9 cellular contexts compared by ENCODE assay signal in genomic region chr18:26225022-26225693, GRCh38. TPM values are rescaled to one million over a fixed set of nuclear protein-coding genes. Genes with fewer than 3 reads are reported as not detected.
DNase-seq lines count a peak whose midpoint lies in the region; ATAC-seq and TF ChIP-seq lines count a peak whose summit lies in the region.
"Had no signal": no experiment of that assay in that cellular context is flagged by ENCODE, and none has a peak within 500 bp of the region (broad histone marks: within the 10 kb centered on the region; RNA-seq: fewer than 3 reads in every experiment).

No MANE protein-coding gene starts in this region.

- H3K27me3 Mint-ChIP-seq in activated T-cell treated with anti-CD3 and anti-CD28 coated beads, Interleukin-2, amount 50 U/mL, for 72 hours (ENCODE audit: low read depth): no peaks in the 10 kb centered on the region

- H3K79me2 ChIP-seq in PC-9 (ENCODE audit: low read depth): peaks cover 11% of the 10 kb centered on the region; the same call in 1 of the 2 replicates

- intact Hi-C loops in PC-9 (cut with micrococcal nuclease; ENCODE audit: unreplicated experiment) (no loop called here), tibial artery (cut with DNase I; ENCODE audit: low total_unique reads) (loop anchor here (5.0 kb wide), 1 partner anchor 133 kb away; the partner anchor contains the start of gene SS18)

- H3K36me3 ChIP-seq in PC-9 (ENCODE audit: low read depth) (no peaks in the 10 kb centered on the region), endocrine pancreas (ENCODE audit: control insufficient read depth, insufficient read depth, low read length) (no peaks in the 10 kb centered on the region), tibial artery (no peaks in the 10 kb centered on the region)

- no peaks in the 10 kb centered on the region for H3K36me3 Mint-ChIP-seq in activated T-cell treated with anti-CD3 and anti-CD28 coated beads, Interleukin-2, amount 50 U/mL, for 72 hours (ENCODE audit: insufficient read depth in 2 of 2)
- H3K36me3 Mint-ChIP-seq in stimulated activated effector memory CD8-positive, alpha-beta T cell treated with anti-CD3 and anti-CD28 coated beads, Interleukin-12 subunit alpha, Interleukin-12 subunit beta, amount 100 ng/mL, for 72 hours: peaks cover 13% of the 10 kb centered on the region

- no peak for ATAC-seq in activated T-cell treated with anti-CD3 and anti-CD28 coated beads, Interleukin-2, amount 50 U/mL, for 72 hours (replicated peaks in 1 of 2)
- ATAC-seq in stimulated activated effector memory CD8-positive, alpha-beta T cell treated with anti-CD3 and anti-CD28 coated beads, Interleukin-12 subunit alpha, Interleukin-12 subunit beta, amount 100 ng/mL, for 72 hours: no peak

- H3K27me3 ChIP-seq in PC-9 (ENCODE audit: insufficient read depth, low read depth) (no peaks in the 10 kb centered on the region), endocrine pancreas (ENCODE audit: control insufficient read depth, insufficient read depth, low read length) (peaks cover 4% of the 10 kb centered on the region), tibial artery (no peaks in the 10 kb centered on the region)

- no peaks in the 10 kb centered on the region for H4K20me1 ChIP-seq in PC-9 (ENCODE audit: insufficient read depth)

- no TSS peak for BruUV-seq in PC-9 (replicated peaks; lab: Mats Ljungman, UMichigan)

- no peak overlapping the region for H3K9ac ChIP-seq in endocrine pancreas (ENCODE audit: control insufficient read depth, insufficient read depth, low read length)

- H3K4me1 Mint-ChIP-seq in activated T-cell treated with anti-CD3 and anti-CD28 coated beads, Interleukin-2, amount 50 U/mL, for 72 hours (ENCODE audit: low read depth): peaks cover 35% of the 10 kb centered on the region
- H3K4me1 Mint-ChIP-seq in stimulated activated effector memory CD8-positive, alpha-beta T cell treated with anti-CD3 and anti-CD28 coated beads, Interleukin-12 subunit alpha, Interleukin-12 subunit beta, amount 100 ng/mL, for 72 hours: peaks cover 22% of the 10 kb centered on the region

- H3K4me2 ChIP-seq in PC-9: peak overlapping the region; percentile 84

- no peaks in the 10 kb centered on the region for H3F3A ChIP-seq in PC-9 (ENCODE audit: insufficient read depth, low read depth)

- peaks cover 16% of the 10 kb centered on the region for H3K4me1 ChIP-seq in PC-9 (replicated peaks; ENCODE audit: insufficient read depth)
- H3K4me1 ChIP-seq in endocrine pancreas (ENCODE audit: control insufficient read depth, insufficient read depth, low read length): no peaks in the 10 kb centered on the region
- H3K4me1 ChIP-seq in tibial artery: peaks cover 0 to 12% (median 5%) of the 10 kb centered on the region in 4 donors

- peak overlapping the region; percentile 92 to 98 for H3K4me3 Mint-ChIP-seq in activated T-cell treated with anti-CD3 and anti-CD28 coated beads, Interleukin-2, amount 50 U/mL, for 72 hours
- peak overlapping the region; percentile 83 for H3K4me3 Mint-ChIP-seq in stimulated activated effector memory CD8-positive, alpha-beta T cell treated with anti-CD3 and anti-CD28 coated beads, Interleukin-12 subunit alpha, Interleukin-12 subunit beta, amount 100 ng/mL, for 72 hours

- H3K27ac ChIP-seq in PC-9: no peak overlapping the region
- H3K27ac ChIP-seq in tibial artery: peak overlapping the region in 1 of 2 donors; percentile 79

- peak overlapping the region; percentile 81 for H2AFZ ChIP-seq in PC-9

- H3K4me3 ChIP-seq in PC-9: peak overlapping the region; percentile 83; the same call in 1 of the 2 replicates
- peak overlapping the region; percentile 92 for H3K4me3 ChIP-seq in endocrine pancreas (ENCODE audit: control insufficient read depth, insufficient read depth, low read length)
- H3K4me3 ChIP-seq in tibial artery: no peak overlapping the region

- POLR2A ChIA-PET in PC-9 (lab: Charles Lee; ENCODE audit: unreplicated experiment): no interaction called here

- H3K27ac Mint-ChIP-seq in activated T-cell treated with anti-CD3 and anti-CD28 coated beads, Interleukin-2, amount 50 U/mL, for 72 hours: peak overlapping the region; percentile 97
- H3K27ac Mint-ChIP-seq in stimulated activated effector memory CD8-positive, alpha-beta T cell treated with anti-CD3 and anti-CD28 coated beads, Interleukin-12 subunit alpha, Interleukin-12 subunit beta, amount 100 ng/mL, for 72 hours: peak overlapping the region; percentile 93

- no peak for DNase-seq in activated T-cell treated with anti-CD3 and anti-CD28 coated beads, Interleukin-2, amount 50 U/mL, for 72 hours
- DNase-seq in activated T-cell treated with anti-CD3 and anti-CD28 coated beads, Interleukin-2, amount 50 U/mL, for 48 hours: no peak
- DNase-seq in PC-9 (no peak), cerebellar nuclear complex (lab: John Stamatoyannopoulos, UW) (no peak), tibial artery (no peak), NCI-H146 (lab: John Stamatoyannopoulos, UW) (no peak)
- no peak for DNase-seq in stimulated activated effector memory CD8-positive, alpha-beta T cell treated with anti-CD3 and anti-CD28 coated beads, Interleukin-12 subunit alpha, Interleukin-12 subunit beta, amount 100 ng/mL, for 72 hours (ENCODE audit: low spot score in 2 of 2)
- DNase-seq: HCEC 1CT had no signal

- CTCF ChIA-PET in PC-9 (lab: Charles Lee): interaction anchor here (0.7 kb wide), 1 partner anchor 157 kb away, joined by 4 read pairs; no protein-coding TSS in a partner anchor

- TF ChIP-seq CTCF in PC-9 (conservative IDR thresholded peaks at IDR 0.05) (no peak), tibial artery (IDR thresholded peaks at IDR 0.05) (no peak)

- H3K9me3 ChIP-seq in PC-9 (ENCODE audit: insufficient read depth, low read depth) (no peaks in the 10 kb centered on the region), endocrine pancreas (ENCODE audit: control insufficient read depth, low read length) (no peaks in the 10 kb centered on the region), tibial artery (no peaks in the 10 kb centered on the region)

- H3K9me2 ChIP-seq in PC-9 (ENCODE audit: insufficient read depth): no peaks in the 10 kb centered on the region

- peaks cover 0 to 2% of the 10 kb centered on the region in 2 donors for H3K9me3 Mint-ChIP-seq in activated T-cell treated with anti-CD3 and anti-CD28 coated beads, Interleukin-2, amount 50 U/mL, for 72 hours
- H3K9me3 Mint-ChIP-seq in stimulated activated effector memory CD8-positive, alpha-beta T cell treated with anti-CD3 and anti-CD28 coated beads, Interleukin-12 subunit alpha, Interleukin-12 subunit beta, amount 100 ng/mL, for 72 hours: no peaks in the 10 kb centered on the region

RNA-seq across cellular contexts. Expression of gene TAF4B, which starts 1.1 kb away (rescaled TPM):
- total RNA-seq in activated T-cell treated with anti-CD3 and anti-CD28 coated beads, Interleukin-2, amount 50 U/mL, for 72 hours: 10 to 100 TPM; 29.2 to 32.4 TPM
- 2.3 and 2.8 TPM in 2 replicates for total RNA-seq in PC-9 (2021)

Comparison
In these comparisons a context has a peak if more than half of its experiments do, and no peak if none do; other contexts are left out.
1. H3K4me3 ChIP-seq: peak in PC-9 (single experiment) and endocrine pancreas (single experiment); none in tibial artery (0 of 2).